Comparison of ENCODE assay signal across 6 cellular contexts in genomic region chr7:36125630-36126029, GRCh38. TPM values are rescaled to one million over a fixed set of nuclear protein-coding genes. Genes with fewer than 3 reads are reported as not detected.
DNase-seq lines count a peak whose midpoint lies in the region; ATAC-seq, FAIRE-seq and TF ChIP-seq lines count a peak whose summit lies in the region.
"Not testable (repeated sequence)": the region's sequence is repeated elsewhere in the genome, so short reads cannot be mapped to it uniquely, and the experiment has no call there.

No MANE protein-coding gene starts in this region.

- H3K27ac ChIP-seq in HEK293 (ENCODE audit: extremely low read depth, low read depth, low read length); K562 (ENCODE audit: extremely low read depth, low read depth, low read length): not testable (repeated sequence)
- H3K27ac ChIP-seq in HL-60 (replicated peaks) (peak overlapping the region; percentile 38), neutrophil (peak overlapping the region; percentile 59)

- BruUV-seq in K562 (replicated peaks; lab: Mats Ljungman, UMichigan) = not testable (repeated sequence)

- not testable (repeated sequence) for H3K9ac ChIP-seq in K562 (ENCODE audit: insufficient read depth in 1 of 2, low read depth in 2 of 2, low read length in 2 of 2)

- not testable (repeated sequence) for H3K27me3 Mint-ChIP-seq in activated naive CD8-positive, alpha-beta T cell treated with anti-CD3 and anti-CD28 coated beads, Interleukin-2, amount 50 U/mL, for 24 hours; nephron progenitor cell (ENCODE audit: low read depth, poor library complexity)

- POLR2A ChIA-PET in HEK293 (lab: Yijun Ruan, JAX); K562 (lab: Yijun Ruan, JAX): not testable (repeated sequence)

- not testable (repeated sequence) for H3K36me3 Mint-ChIP-seq in activated naive CD8-positive, alpha-beta T cell treated with anti-CD3 and anti-CD28 coated beads, Interleukin-2, amount 50 U/mL, for 24 hours (ENCODE audit: low read depth); nephron progenitor cell (ENCODE audit: low read depth)

- not testable (repeated sequence) for H3K4me3 Mint-ChIP-seq in activated naive CD8-positive, alpha-beta T cell treated with anti-CD3 and anti-CD28 coated beads, Interleukin-2, amount 50 U/mL, for 24 hours; nephron progenitor cell

- CTCF ChIA-PET in HEK293 (lab: Yijun Ruan, JAX); K562 (lab: Yijun Ruan, JAX; ENCODE audit: low intra/inter-chr PET ratio): not testable (repeated sequence)

- not testable (repeated sequence) for H3K4me2 ChIP-seq in K562 (ENCODE audit: insufficient read depth, low read length)

- not testable (repeated sequence) for DNase-seq in HL-60 (ENCODE audit: low read depth in 1 of 2, low spot score in 1 of 2); activated naive CD8-positive, alpha-beta T cell treated with anti-CD3 and anti-CD28 coated beads, Interleukin-2, amount 50 U/mL, for 24 hours; K562 (ENCODE audit: extremely low read depth in 1 of 4, low spot score in 3 of 4); nephron progenitor cell

- H3K79me2 ChIP-seq in K562 (ENCODE audit: control insufficient read depth, insufficient read depth, low read length) = not testable (repeated sequence)

- not testable (repeated sequence) for TF ChIP-seq EP300 in K562 (IDR thresholded peaks at IDR 0.05; ENCODE audit: low read length)

- intact Hi-C loops in K562 (cut with micrococcal nuclease) = loop anchor here (5.0 kb wide), 1 partner anchor 138 kb away; no protein-coding TSS in a partner anchor

- TF ChIP-seq RAD21 in K562 (CRISPR knock-in tag; conservative IDR thresholded peaks at IDR 0.05 in 1 of 2, IDR thresholded peaks at IDR 0.05 in 1 of 2) = not testable (repeated sequence)

- H3K4me1 Mint-ChIP-seq in activated naive CD8-positive, alpha-beta T cell treated with anti-CD3 and anti-CD28 coated beads, Interleukin-2, amount 50 U/mL, for 24 hours = not testable (repeated sequence)
- H3K4me1 Mint-ChIP-seq in nephron progenitor cell = peaks cover 13% of the 10 kb centered on the region

- not testable (repeated sequence) for TF ChIP-seq CTCF in HEK293 (tag by site-specific recombination; IDR thresholded peaks at IDR 0.05); HL-60 (IDR thresholded peaks at IDR 0.05; ENCODE audit: insufficient read depth, low read length); K562 (IDR thresholded peaks at IDR 0.05 in 2 of 3, conservative IDR thresholded peaks at IDR 0.05 in 1 of 3; ENCODE audit: insufficient read depth in 2 of 3, low read depth in 1 of 3, low read length in 3 of 3); nephron progenitor cell (IDR thresholded peaks at IDR 0.05); neutrophil (IDR thresholded peaks at IDR 0.05)

- in situ Hi-C loops in K562 (cut with MboI) = not testable (repeated sequence)

- not testable (repeated sequence) for H3K4me3 ChIP-seq in HEK293 (ENCODE audit: low read depth, low read length); HL-60 (replicated peaks; ENCODE audit: insufficient read depth, low read length); K562; neutrophil (ENCODE audit: low read depth in 1 of 2, low read length in 1 of 2)

- H4K20me1 ChIP-seq in K562 (replicated peaks; ENCODE audit: control insufficient read depth, insufficient read depth, low read length) = not testable (repeated sequence)

- H3K9me3 Mint-ChIP-seq in activated naive CD8-positive, alpha-beta T cell treated with anti-CD3 and anti-CD28 coated beads, Interleukin-2, amount 50 U/mL, for 24 hours = peaks cover 11% of the 10 kb centered on the region
- H3K9me3 Mint-ChIP-seq in nephron progenitor cell = peaks cover 48% of the 10 kb centered on the region

- not testable (repeated sequence) for H3K4me1 ChIP-seq in HEK293 (ENCODE audit: control insufficient read depth, insufficient read depth, low read length); K562 (replicated peaks in 1 of 2; ENCODE audit: control insufficient read depth in 2 of 2, insufficient read depth in 2 of 2, low read length in 2 of 2)
- peaks cover 43 to 61% of the 10 kb centered on the region in 2 experiments for H3K4me1 ChIP-seq in neutrophil (ENCODE audit: control insufficient read depth in 1 of 2, insufficient read depth in 1 of 2, low read depth in 1 of 2, low read length in 1 of 2)

- H3K9me3 ChIP-seq in HEK293 (ENCODE audit: control insufficient read depth, insufficient read depth, low read depth, low read length); K562 (replicated peaks; ENCODE audit: control insufficient read depth, insufficient read depth, low read depth, low read length); neutrophil: not testable (repeated sequence)

- H2AFZ ChIP-seq in K562 (ENCODE audit: low read depth, low read length) = not testable (repeated sequence)

- ATAC-seq in activated naive CD8-positive, alpha-beta T cell treated with anti-CD3 and anti-CD28 coated beads, Interleukin-2, amount 50 U/mL, for 24 hours; K562: not testable (repeated sequence)

- not testable (repeated sequence) for H3K27me3 ChIP-seq in HL-60 (ENCODE audit: insufficient read depth, poor library complexity, severe bottlenecking); K562 (ENCODE audit: control insufficient read depth in 2 of 2, insufficient read depth in 2 of 2, low read length in 2 of 2); neutrophil

- 13% methylated on average over 2 of the region's 2 CpGs for WGBS in K562 (ENCODE audit: insufficient coverage, low coverage, missing lambda C conversion rate)

- not testable (repeated sequence) for H3K36me3 ChIP-seq in HEK293 (ENCODE audit: control insufficient read depth in 2 of 2, insufficient read depth in 1 of 2, low read length in 2 of 2); K562 (ENCODE audit: control insufficient read depth, insufficient read depth, low read length); neutrophil

- FAIRE-seq in K562 (lab: Jason Lieb, UNC) = not testable (repeated sequence)

- not testable (repeated sequence) for TF ChIP-seq POLR2A in K562 (conservative IDR thresholded peaks at IDR 0.05)

- not testable (repeated sequence) for H3K9me1 ChIP-seq in K562 (ENCODE audit: control insufficient read depth, insufficient read depth, low read length)

- peak overlapping the region; percentile 53 for H3K27ac Mint-ChIP-seq in activated naive CD8-positive, alpha-beta T cell treated with anti-CD3 and anti-CD28 coated beads, Interleukin-2, amount 50 U/mL, for 24 hours
- peak overlapping the region; percentile 15 for H3K27ac Mint-ChIP-seq in nephron progenitor cell

TF ChIP-seq in HEK293, 187 proteins besides CTCF, POLR2A, EP300 and RAD21:
- TF ChIP-seq ZNF146 (tag by site-specific recombination; IDR thresholded peaks at IDR 0.05) = peak; percentile 80

TF ChIP-seq in K562, 482 proteins besides CTCF, POLR2A, EP300 and RAD21:
- peak; percentile 62 for TF ChIP-seq ZNF146 (CRISPR knock-in tag; IDR thresholded peaks at IDR 0.05; ENCODE audit: unreplicated experiment)

RNA-seq across cellular contexts. Expression of gene EEPD1, which starts 27.4 kb away (rescaled TPM):
- 0.77 and 1.5 TPM in 2 replicates for total RNA-seq in K562 (2011; cell fraction: chromatin; rRNA removed; ENCODE audit: low replicate concordance)
- 1.3 and 1.5 TPM in 2 replicates for total RNA-seq in K562 (2011; cell fraction: nucleolus; rRNA removed)
- 1.0 and 1.2 TPM in 2 replicates for total RNA-seq in K562 (2011; cell fraction: nucleoplasm; rRNA removed)
- total RNA-seq in K562 (2014; rRNA removed) (0.78 and 1.5 TPM in 2 replicates), K562 (2014; rRNA removed; fragmentation: Illumina TruSeq; extraction: Trizol) (0.38 and 0.84 TPM in 2 replicates), K562 (2015; rRNA removed; fragmentation: Illumina TruSeq; extraction: Trizol) (0.68 and 0.76 TPM in 2 replicates), K562 (2021) (0.71 and 1.9 TPM in 2 replicates)
- polyA plus RNA-seq in K562 (2011; rRNA removed) (0.33 and 0.42 TPM in 2 replicates), K562 (2014; fragmentation: Illumina TruSeq; extraction: Trizol) (0.70 and 0.75 TPM in 2 replicates), K562 (2014; fragmentation: Nextera tagmentation; extraction: Ambion mirVana) (under 1 TPM in 1 of 2 experiments, not detected in 1; 0.01 TPM), K562 (2014; rRNA removed) (0.85 and 1.1 TPM in 2 replicates)
- 0.22 and 0.52 TPM in 2 replicates for polyA plus RNA-seq in K562 (2011; cell fraction: cytosol; rRNA removed)
- polyA plus RNA-seq in K562 (2011; cell fraction: nucleus; rRNA removed) = 0.67 and 0.71 TPM in 2 replicates
- polyA plus RNA-seq in K562 (2012) = 0.72 and 0.91 TPM in 2 replicates
- 0.21 and 0.46 TPM in 2 replicates for polyA minus RNA-seq in K562 (2011; rRNA and poly(A)+ RNA removed)
- 0.82 TPM in 1 of 2 replicates, not detected in the other for polyA minus RNA-seq in K562 (2011; cell fraction: cytosol; rRNA and poly(A)+ RNA removed)
- polyA minus RNA-seq in K562 (2011; cell fraction: nucleus; rRNA and poly(A)+ RNA removed) = 0.81 and 1.1 TPM in 2 replicates
